Comparison of ENCODE assay signal across 11 cellular contexts in genomic region chr1:11285883-11286734, GRCh38. TPM values are rescaled to one million over a fixed set of nuclear protein-coding genes. Genes with fewer than 3 reads are reported as not detected.
A peak's percentile ranks its signal among the peaks of the same experiment; 100 is the strongest.
DNase-seq lines count a peak whose midpoint lies in the region; ATAC-seq, FAIRE-seq and TF ChIP-seq lines count a peak whose summit lies in the region.
"Had no signal": no experiment of that assay in that cellular context is flagged by ENCODE, and none has a peak within 500 bp of the region (broad histone marks: within the 10 kb centered on the region; RNA-seq: fewer than 3 reads in every experiment).

No MANE protein-coding gene starts in this region.

- TF ChIP-seq EP300 in A549 (IDR thresholded peaks at IDR 0.05), result no peak

- H3K79me2 ChIP-seq in DND-41 (ENCODE audit: insufficient read depth, low read length), result peaks cover 35% of the 10 kb centered on the region

- no peak overlapping the region for H3K9ac ChIP-seq in DND-41 (ENCODE audit: low read depth, low read length)

- WGBS in A549 (ENCODE audit: missing lambda C conversion rate), result 88% methylated on average over 7 of the region's 7 CpGs
- 68 to 71% methylated on average over 7 of the region's 7 CpGs for WGBS in aorta, 2 donors

- POLR2A ChIA-PET in A549 (lab: Yijun Ruan, JAX), result no interaction called here

- H3K9me3 ChIP-seq in A549 (no peaks in the 10 kb centered on the region), DND-41 (ENCODE audit: insufficient read depth, low read length, severe bottlenecking) (no peaks in the 10 kb centered on the region), aorta (ENCODE audit: control insufficient read depth, low read length) (no peaks in the 10 kb centered on the region)

- intact Hi-C loops in aorta (cut with DNase I), result no loop called here

- H3K27me3 ChIP-seq in DND-41 (ENCODE audit: insufficient read depth, low read length, poor library complexity) (no peaks in the 10 kb centered on the region), aorta (ENCODE audit: control insufficient read depth in 1 of 2, insufficient read depth in 2 of 2, low read length in 1 of 2) (no peaks in the 10 kb centered on the region)

- in situ Hi-C loops in SK-MEL-5 (cut with HindIII; ENCODE audit: low pct_unique_long_range_greater_than_20kb, low sequenced_read_pairs), result no loop called here

- H3K4me3 ChIP-seq in A549 (no peak overlapping the region), DND-41 (ENCODE audit: low read depth in 1 of 2, low read length in 2 of 2) (no peak overlapping the region), fibroblast of villous mesenchyme (ENCODE audit: low read depth, low read length) (no peak overlapping the region), aorta (ENCODE audit: low read length in 2 of 2) (no peak overlapping the region)

- H3K4me1 ChIP-seq in A549, result no peaks in the 10 kb centered on the region; the same call in 2 of the 3 replicates
- peaks cover under 1% of the 10 kb centered on the region; the same call in 1 of the 2 replicates for H3K4me1 ChIP-seq in DND-41 (ENCODE audit: insufficient read depth, low read length)
- H3K4me1 ChIP-seq in aorta (ENCODE audit: control insufficient read depth in 1 of 2, insufficient read depth in 2 of 2, low read length in 2 of 2), result no peaks in the 10 kb centered on the region

- H2AFZ ChIP-seq in DND-41 (ENCODE audit: low read depth, low read length), result no peak overlapping the region

- H3K4me2 ChIP-seq in A549, result no peak overlapping the region
- H3K4me2 ChIP-seq in DND-41 (ENCODE audit: insufficient read depth, low read length), result no peak overlapping the region

- TF ChIP-seq POLR2A in A549 (IDR thresholded peaks at IDR 0.05; ENCODE audit: low read length) (no peak), erythroblast (IDR thresholded peaks at IDR 0.05; ENCODE audit: low read length) (no peak)

- peak; percentile 17 to 37; a peak in 2 of 5 replicates for TF ChIP-seq RAD21 in A549 (conservative IDR thresholded peaks at IDR 0.05 in 1 of 2, IDR thresholded peaks at IDR 0.05 in 1 of 2)

- no peak for FAIRE-seq in A549 (lab: Jason Lieb, UNC)

- TF ChIP-seq CTCF in A549 (IDR thresholded peaks at IDR 0.05) (peak; percentile 34), DND-41 (IDR thresholded peaks at IDR 0.05; ENCODE audit: borderline replicate concordance, extremely low read depth, low read length, poor library complexity, severe bottlenecking) (peak; percentile 15), fibroblast of villous mesenchyme (IDR thresholded peaks at IDR 0.05; ENCODE audit: insufficient read depth, low read depth, low read length) (peak; percentile 17)

- CTCF ChIA-PET in A549 (lab: Yijun Ruan, JAX), result interaction anchor here (0.5 to 2.3 kb wide), 10 partner anchors 9 to 359 kb away, joined by 3 to 10 read pairs (median 3); partner anchors contain the start of gene UBIAD1

- H4K20me1 ChIP-seq in DND-41 (ENCODE audit: insufficient read depth, low read length), result peaks cover 10% of the 10 kb centered on the region; the same call in 1 of the 2 replicates

- ATAC-seq in A549 (peak; percentile 64 to 68; a peak in 4 of 6 replicates), DND-41 (ENCODE audit: insufficient read depth, low read depth) (no peak), aorta (ENCODE audit: low FRiP score) (no peak), HG02763 (IDR thresholded peaks at IDR 0.05; ENCODE audit: unreplicated experiment) (no peak)

- H3K36me3 ChIP-seq in DND-41 (ENCODE audit: insufficient read depth, low read length) (peaks cover 70% of the 10 kb centered on the region), aorta (ENCODE audit: control insufficient read depth in 1 of 2, insufficient read depth in 2 of 2, low read length in 1 of 2) (peaks cover 2 to 8% of the 10 kb centered on the region in 2 donors)

- peak in 1 of 2 experiments; percentile 12 for DNase-seq in A549 (ENCODE audit: low read depth in 1 of 2, low spot score in 1 of 2)
- no peak for DNase-seq in DND-41
- DNase-seq in SK-MEL-5 (ENCODE audit: low read depth, low spot score), result peak; percentile 12
- DNase-seq in fibroblast of villous mesenchyme (ENCODE audit: low read depth), result peak; percentile 20
- no peak for DNase-seq in aorta
- DNase-seq in erythroblast (lab: John Stamatoyannopoulos, UW), result no peak
- DNase-seq in NCI-H128 (lab: John Stamatoyannopoulos, UW; ENCODE audit: unreplicated experiment), result no peak
- DNase-seq: RPMI8226; stimulated activated CD4-positive, alpha-beta T cell treated with anti-CD3 and anti-CD28 coated beads, Interleukin-2, amount 100 ng/mL, for 48 hours had no signal

- no peak overlapping the region for H3K27ac ChIP-seq in A549
- H3K27ac ChIP-seq in DND-41 (ENCODE audit: low read length), result no peak overlapping the region
- no peak overlapping the region for H3K27ac ChIP-seq in aorta (ENCODE audit: low read depth in 1 of 2, low read length in 2 of 2)
- H3K27ac ChIP-seq: epithelial cell of prostate had no signal

TF ChIP-seq in A549, 52 proteins besides CTCF, POLR2A, EP300 and RAD21:
- peak; percentile 17; the same call in 1 of the 3 replicates for TF ChIP-seq SMC3 (IDR thresholded peaks at IDR 0.05)
- TF ChIP-seq EHF (CRISPR knock-in tag; IDR thresholded peaks at IDR 0.05), result no peak

RNA-seq across cellular contexts. Expression of gene UBIAD1, which starts 13.1 kb away (rescaled TPM):
- polyA plus RNA-seq in A549 (2011; rRNA removed), result 13.9 and 14.9 TPM in 2 replicates
- polyA plus RNA-seq in A549 (2012; cell fraction: cytosol; rRNA removed), result 13.7 and 15.9 TPM in 2 replicates
- 11.3 and 13.9 TPM in 2 replicates for polyA plus RNA-seq in A549 (2012; cell fraction: nucleus; rRNA removed)
- 9.9 to 11.4 TPM (median 10.8 TPM) in 3 replicates for polyA plus RNA-seq in A549 (2017; fragmentation: RNase III; extraction: RNeasy Plus Mini Kit Qiagen cat#74134 plus additional on column Dnase treatment)
- polyA minus RNA-seq in A549 (2011; rRNA and poly(A)+ RNA removed), result 31.1 and 33.3 TPM in 2 replicates
- 9.6 and 10.1 TPM in 2 replicates for total RNA-seq in SK-MEL-5 (2014; rRNA removed; shearing (Covaris generic))
- 18.9 and 26.1 TPM in 2 replicates for polyA plus RNA-seq in SK-MEL-5 (2015; cell fraction: cytosol; rRNA removed)
- polyA plus RNA-seq in SK-MEL-5 (2015; cell fraction: nucleus; rRNA removed), result 3.5 and 7.5 TPM in 2 replicates
- 9.0 and 9.5 TPM in 2 replicates for total RNA-seq in fibroblast of villous mesenchyme
- total RNA-seq in aorta, result 1 to 10 TPM; 8.9 to 10.0 TPM
- 1 to 10 TPM; 4.6 to 8.5 TPM for polyA plus RNA-seq in aorta

RNA-seq across cellular contexts. Expression of gene MTOR, which starts 23.8 kb away (rescaled TPM):
- polyA plus RNA-seq in A549 (2011; rRNA removed) (28.5 and 32.4 TPM in 2 replicates), A549 (2017; fragmentation: RNase III; extraction: RNeasy Plus Mini Kit Qiagen cat#74134 plus additional on column Dnase treatment) (15.7 to 16.0 TPM (median 15.8 TPM) in 3 replicates), aorta (10 to 100 TPM in 1 of 2 donors, 1 to 10 TPM in 1; 7.5 to 15.9 TPM)
- polyA plus RNA-seq in A549 (2012; cell fraction: cytosol; rRNA removed), result 14.6 and 17.3 TPM in 2 replicates
- 29.3 and 34.7 TPM in 2 replicates for polyA plus RNA-seq in A549 (2012; cell fraction: nucleus; rRNA removed)
- 67.6 and 73.6 TPM in 2 replicates for polyA minus RNA-seq in A549 (2011; rRNA and poly(A)+ RNA removed)
- total RNA-seq in SK-MEL-5 (2014; rRNA removed; shearing (Covaris generic)), result 34.5 and 36.7 TPM in 2 replicates
- 28.7 and 39.3 TPM in 2 replicates for polyA plus RNA-seq in SK-MEL-5 (2015; cell fraction: cytosol; rRNA removed)
- polyA plus RNA-seq in SK-MEL-5 (2015; cell fraction: nucleus; rRNA removed), result 68.9 and 71.0 TPM in 2 replicates
- total RNA-seq in fibroblast of villous mesenchyme (41.6 and 47.5 TPM in 2 replicates), aorta (10 to 100 TPM; 29.8 to 31.8 TPM)

Comparison
In these comparisons a context has a peak if more than half of its experiments do, and no peak if none do; other contexts are left out.
1. ATAC-seq: peak in A549 (2 of 2); none in DND-41 (single experiment), aorta (single experiment) and HG02763 (single experiment).
2. DNase-seq: peak in SK-MEL-5 (single experiment) and fibroblast of villous mesenchyme (single experiment); none in DND-41 (single experiment), aorta (0 of 2), erythroblast (0 of 2) and NCI-H128 (single experiment).
3. Peak in every context shown above with its lines, with median percentiles within 50 percentile points of each other: CTCF ChIP-seq.